Comparison of ENCODE assay signal across 10 cellular contexts in the genomic region with DNA sequence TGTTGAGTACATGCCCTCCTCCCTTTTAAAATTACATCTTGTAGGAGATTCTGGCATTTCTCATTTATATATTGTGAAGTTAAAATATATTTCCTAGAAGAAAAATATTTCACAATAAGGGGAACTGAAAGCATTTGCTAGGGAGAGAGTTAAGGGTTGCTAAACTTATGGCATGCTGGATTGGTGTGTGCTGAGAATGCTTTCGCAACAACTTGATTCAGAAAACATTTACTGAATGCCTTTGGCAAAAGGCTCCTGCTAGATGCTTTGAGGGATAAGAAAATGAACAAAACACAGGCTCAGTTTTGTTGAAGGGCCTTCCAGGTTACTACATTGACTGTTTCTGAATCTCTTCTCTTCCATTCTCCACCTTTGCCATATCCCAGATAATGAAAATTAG.
DNase-seq lines count a peak whose midpoint lies in the region; ATAC-seq and TF ChIP-seq lines count a peak whose summit lies in the region.
"Had no signal": no experiment of that assay in that cellular context is flagged by ENCODE, and none has a peak within 500 bp of the region (broad histone marks: within the 10 kb centered on the region; RNA-seq: fewer than 3 reads in every experiment).

No MANE protein-coding gene starts in this region.

- TF ChIP-seq POLR2A in adrenal gland (IDR thresholded peaks at IDR 0.05) (no peak), spleen (IDR thresholded peaks at IDR 0.05) (no peak)

- WGBS in adrenal gland, 4 donors, result 13 to 25% (median 19%) methylated on average over 1 of the region's 1 CpG
- WGBS in hepatocyte (ENCODE audit: low lambda C conversion rate, missing lambda C conversion rate), result 85% methylated on average over 1 of the region's 1 CpG
- 37 to 64% (median 50%) methylated on average over 1 of the region's 1 CpG for whole genome bisulfite sequencing in spleen, 5 donors

- no peak overlapping the region for H2AFZ ChIP-seq in hepatocyte

- H3K27ac Mint-ChIP-seq in HFFc6, result peak overlapping the region; percentile 73

- H3K4me1 Mint-ChIP-seq in HFFc6 (ENCODE audit: low read depth), result peaks cover 69% of the 10 kb centered on the region

- TF ChIP-seq CTCF in HFFc6 (IDR thresholded peaks at IDR 0.05), result no peak
- TF ChIP-seq CTCF in adrenal gland (IDR thresholded peaks at IDR 0.05), result no peak
- TF ChIP-seq CTCF in hepatocyte (IDR thresholded peaks at IDR 0.05; ENCODE audit: poor library complexity), result no peak
- TF ChIP-seq CTCF in spleen (IDR thresholded peaks at IDR 0.05 in 8 of 11, conservative IDR thresholded peaks at IDR 0.05 in 3 of 11), result no peak

- peaks cover 5% of the 10 kb centered on the region; the same call in 1 of the 2 replicates for H3K36me3 Mint-ChIP-seq in HFFc6 (ENCODE audit: low read depth)

- intact Hi-C loops in adrenal gland (cut with DNase I), result no loop called here
- intact Hi-C loops in spleen (cut with DNase I; ENCODE audit: low total_unique reads), result no loop called here

- H3K27me3 Mint-ChIP-seq in HFFc6 (ENCODE audit: insufficient read depth), result peaks cover 4% of the 10 kb centered on the region; the same call in 1 of the 2 replicates
- H3K27me3 Mint-ChIP-seq: effector memory CD8-positive, alpha-beta T cell had no signal

- H3K27me3 ChIP-seq in adrenal gland (no peaks in the 10 kb centered on the region), hepatocyte (no peaks in the 10 kb centered on the region), spleen (replicated peaks in 1 of 7) (no peaks in the 10 kb centered on the region)

- H3K36me3 ChIP-seq in adrenal gland (replicated peaks in 1 of 2), result no peaks in the 10 kb centered on the region
- no peaks in the 10 kb centered on the region for H3K36me3 ChIP-seq in hepatocyte (replicated peaks; ENCODE audit: insufficient read depth, low read depth)
- no peaks in the 10 kb centered on the region for H3K36me3 ChIP-seq in spleen

- H3K79me2 ChIP-seq in hepatocyte, result peaks cover 96% of the 10 kb centered on the region

- H3K9me3 ChIP-seq in adrenal gland (replicated peaks in 1 of 3) (no peaks in the 10 kb centered on the region), hepatocyte (ENCODE audit: low read depth) (no peaks in the 10 kb centered on the region), spleen (no peaks in the 10 kb centered on the region)

- peak overlapping the region in 4 of 5 donors; percentile 4 to 78 (median 52) for H3K27ac ChIP-seq in adrenal gland
- H3K27ac ChIP-seq in hepatocyte, result peak overlapping the region; percentile 42
- H3K27ac ChIP-seq in spleen, result peak overlapping the region in 7 of 8 donors; percentile 24 to 85 (median 54)

- peak overlapping the region; percentile 24 for H3K4me2 ChIP-seq in hepatocyte

- H3K4me3 ChIP-seq in adrenal gland (no peak overlapping the region), hepatocyte (no peak overlapping the region), spleen (no peak overlapping the region)

- peak overlapping the region; percentile 46; the same call in 1 of the 2 replicates for H3K4me3 Mint-ChIP-seq in HFFc6
- H3K4me3 Mint-ChIP-seq: effector memory CD8-positive, alpha-beta T cell had no signal

- peaks cover 12% of the 10 kb centered on the region for H4K20me1 ChIP-seq in hepatocyte (ENCODE audit: insufficient read depth, poor library complexity, severe bottlenecking)

- H3K4me1 ChIP-seq in adrenal gland (replicated peaks in 1 of 2) (peaks cover 70 to 80% of the 10 kb centered on the region in 2 donors), hepatocyte (ENCODE audit: insufficient read depth) (peaks cover 45% of the 10 kb centered on the region), spleen (peaks cover 44 to 94% (median 79%) of the 10 kb centered on the region in 6 donors)

- ATAC-seq in GM21360 (IDR thresholded peaks at IDR 0.05; ENCODE audit: unreplicated experiment) (no peak), GM21367 (IDR thresholded peaks at IDR 0.05; ENCODE audit: unreplicated experiment) (no peak)
- ATAC-seq: effector memory CD8-positive, alpha-beta T cell had no signal

- DNase-seq in HFFc6 (peak; percentile 80), adrenal gland (peak in 3 of 7 donors; percentile 33 to 57 (median 47)), hepatocyte (ENCODE audit: low spot score) (peak; percentile 44), spleen (no peak), NCI-H2081 treated with DMSO at 0.1 percent for 48 hours (lab: John Stamatoyannopoulos, UW) (no peak), retina (no peak)
- DNase-seq: effector memory CD8-positive, alpha-beta T cell; T1000 had no signal

- H3K9me3 Mint-ChIP-seq in HFFc6, result no peaks in the 10 kb centered on the region
- H3K9me3 Mint-ChIP-seq: effector memory CD8-positive, alpha-beta T cell had no signal

- no peaks in the 10 kb centered on the region for H3K9me2 ChIP-seq in hepatocyte (replicated peaks; ENCODE audit: insufficient read depth)

Comparison
In these comparisons a context has a peak if more than half of its experiments do, and no peak if none do; other contexts are left out.
1. DNase-seq: peak in HFFc6 (single experiment) and hepatocyte (single experiment); none in spleen (single experiment), NCI-H2081 treated with DMSO at 0.1 percent for 48 hours (single experiment) and retina (single experiment).
2. Peak in every context shown above with its lines, with median percentiles within 50 percentile points of each other: H3K27ac ChIP-seq.